18 cellular contexts compared by ENCODE assay signal in the genomic region with DNA sequence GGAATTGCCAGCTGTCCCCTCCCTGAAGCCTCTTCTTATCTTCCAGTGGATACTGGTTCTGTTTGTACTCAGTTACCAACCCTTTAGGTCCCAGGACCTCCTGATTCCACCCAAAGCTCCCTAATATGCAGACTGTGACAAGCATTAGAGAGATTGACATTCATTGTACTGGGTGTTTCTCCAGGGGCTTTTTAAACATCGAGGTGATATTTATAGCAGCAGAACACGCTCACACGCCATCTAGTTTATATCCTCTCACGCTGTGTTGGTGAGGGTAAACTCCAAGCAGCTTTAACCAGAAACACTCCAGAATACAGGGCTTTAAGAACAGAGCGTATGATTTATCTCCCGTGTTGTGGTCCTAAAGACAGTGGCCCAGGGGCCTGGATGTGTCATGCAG.
DNase-seq lines count a peak whose midpoint lies in the region; ATAC-seq and TF ChIP-seq lines count a peak whose summit lies in the region.
"Had no signal": no experiment of that assay in that cellular context is flagged by ENCODE, and none has a peak within 500 bp of the region (broad histone marks: within the 10 kb centered on the region; RNA-seq: fewer than 3 reads in every experiment).

No MANE protein-coding gene starts in this region.

- H3K9me3 ChIP-seq in cardiac muscle cell (ENCODE audit: low read depth): no peaks in the 10 kb centered on the region
- H3K9me3 ChIP-seq in SJSA1 (replicated peaks): no peaks in the 10 kb centered on the region
- H3K9me3 ChIP-seq in mesenchymal stem cell (ENCODE audit: control insufficient read depth, low read length): peaks cover 5% of the 10 kb centered on the region
- H3K9me3 ChIP-seq: Caco-2 had no signal

- H3K79me1 ChIP-seq in mesenchymal stem cell (replicated peaks; ENCODE audit: low read length, poor library complexity, severe bottlenecking): no peaks in the 10 kb centered on the region

- no peaks in the 10 kb centered on the region for H3K27me3 ChIP-seq in cardiac muscle cell
- H3K27me3 ChIP-seq in SJSA1 (replicated peaks): no peaks in the 10 kb centered on the region
- peaks cover 0 to 48% of the 10 kb centered on the region in 2 experiments for H3K27me3 ChIP-seq in mesenchymal stem cell (ENCODE audit: control insufficient read depth in 1 of 2, insufficient read depth in 1 of 2, low read length in 2 of 2)
- H3K27me3 ChIP-seq: BLaER1 treated with 17β-estradiol and CSF1 and Interleukin-3, amounts not matched to agents 10 nM and 100 nM had no signal

- H3K4ac ChIP-seq in mesenchymal stem cell (ENCODE audit: low read depth in 1 of 2, low read length in 2 of 2): no peak overlapping the region

- no peak overlapping the region for H3K18ac ChIP-seq in mesenchymal stem cell (ENCODE audit: low read depth in 1 of 2, low read length in 2 of 2)

- no peak overlapping the region for H2AFZ ChIP-seq in mesenchymal stem cell (ENCODE audit: low read depth, low read length)

- no peak overlapping the region for H3K4me2 ChIP-seq in mesenchymal stem cell (ENCODE audit: low read length, poor library complexity, severe bottlenecking)
- H3K4me2 ChIP-seq: A549; BLaER1 treated with 17β-estradiol and CSF1 and Interleukin-3, amounts not matched to agents 10 nM and 100 nM had no signal

- H3K36me3 ChIP-seq in cardiac muscle cell: no peaks in the 10 kb centered on the region
- H3K36me3 ChIP-seq in SJSA1: no peaks in the 10 kb centered on the region
- H3K36me3 ChIP-seq in mesenchymal stem cell (ENCODE audit: control insufficient read depth in 1 of 2, insufficient read depth in 2 of 2, low read depth in 1 of 2, low read length in 2 of 2): no peaks in the 10 kb centered on the region
- H3K36me3 ChIP-seq: BLaER1 treated with 17β-estradiol and CSF1 and Interleukin-3, amounts not matched to agents 10 nM and 100 nM had no signal

- ATAC-seq in Right ventricle myocardium superior (ENCODE audit: poor library complexity): no peak
- no peak for ATAC-seq in HG02884 (IDR thresholded peaks at IDR 0.05; ENCODE audit: unreplicated experiment)
- ATAC-seq in HG02588 (IDR thresholded peaks at IDR 0.05; ENCODE audit: unreplicated experiment): no peak
- ATAC-seq: A549; CD8-positive, alpha-beta T cell had no signal

- H3K27ac ChIP-seq in cardiac muscle cell (peak overlapping the region; percentile 35), SJSA1 (peak overlapping the region; percentile 92), mesenchymal stem cell (ENCODE audit: low read length, poor library complexity, severe bottlenecking) (no peak overlapping the region)
- H3K27ac ChIP-seq: 22Rv1; A549; BLaER1 treated with 17β-estradiol and CSF1 and Interleukin-3, amounts not matched to agents 10 nM and 100 nM; C4-2B had no signal

- H3K14ac ChIP-seq in mesenchymal stem cell (ENCODE audit: low read length in 2 of 2): no peak overlapping the region

- intact Hi-C loops in Right ventricle myocardium superior (cut with DNase I): no loop called here

- no peak overlapping the region for H2AK5ac ChIP-seq in mesenchymal stem cell (ENCODE audit: low read length, severe bottlenecking)

- H3K4me3 ChIP-seq in cardiac muscle cell (no peak overlapping the region), SJSA1 (no peak overlapping the region), mesenchymal stem cell (ENCODE audit: insufficient read depth in 1 of 2, low read depth in 1 of 2, low read length in 2 of 2) (no peak overlapping the region)
- H3K4me3 ChIP-seq: A549; BLaER1 treated with 17β-estradiol and CSF1 and Interleukin-3, amounts not matched to agents 10 nM and 100 nM had no signal

- H3K9ac ChIP-seq in mesenchymal stem cell (ENCODE audit: low read length): no peak overlapping the region
- H3K9ac ChIP-seq: BLaER1 treated with 17β-estradiol and CSF1 and Interleukin-3, amounts not matched to agents 10 nM and 100 nM had no signal

- 58% methylated on average over 6 of the region's 6 CpGs for WGBS in mesenchymal stem cell

- H2BK12ac ChIP-seq in mesenchymal stem cell (ENCODE audit: low read length in 2 of 2): no peak overlapping the region

- no peak overlapping the region for H2BK15ac ChIP-seq in mesenchymal stem cell (ENCODE audit: low read depth, poor library complexity, severe bottlenecking)

- TF ChIP-seq CTCF in cardiac muscle cell (IDR thresholded peaks at IDR 0.05; ENCODE audit: low read depth, low read length): no peak

- H4K91ac ChIP-seq in mesenchymal stem cell (ENCODE audit: low read length): no peak overlapping the region

- no peak overlapping the region for H4K8ac ChIP-seq in mesenchymal stem cell (ENCODE audit: low read length)

- H3K4me1 ChIP-seq in cardiac muscle cell (ENCODE audit: low read depth): peaks cover 18% of the 10 kb centered on the region
- peaks cover 73% of the 10 kb centered on the region for H3K4me1 ChIP-seq in SJSA1 (replicated peaks)
- no peaks in the 10 kb centered on the region for H3K4me1 ChIP-seq in mesenchymal stem cell (ENCODE audit: control insufficient read depth, insufficient read depth, low read depth, low read length)
- H3K4me1 ChIP-seq: A549, Caco-2 had no signal

- no peak overlapping the region for H3K23ac ChIP-seq in mesenchymal stem cell (ENCODE audit: low read length in 2 of 2)

- no peak overlapping the region for H2BK120ac ChIP-seq in mesenchymal stem cell (ENCODE audit: low read depth, low read length)

- DNase-seq in cardiac muscle cell (ENCODE audit: low read depth in 1 of 2, low spot score in 1 of 2): no peak
- no peak for DNase-seq in Right ventricle myocardium superior
- DNase-seq in SJSA1 (ENCODE audit: low read depth in 1 of 2, low spot score in 2 of 2): peak in 1 of 2 experiments; percentile 69
- DNase-seq in mesenchymal stem cell: peak; percentile 50
- DNase-seq in stimulated activated CD4-positive, alpha-beta T cell treated with anti-CD3 and anti-CD28 coated beads, Interleukin-2, amount 100 ng/mL, for 48 hours: no peak
- DNase-seq: AML-193; Caco-2; Calu3; CD4-positive, alpha-beta T cell; CD8-positive, alpha-beta T cell; DMS79 treated with DMSO at 0.1 percent for 48 hours; GF-D8 had no signal

- H2BK5ac ChIP-seq in mesenchymal stem cell (ENCODE audit: low read depth, low read length, poor library complexity, severe bottlenecking): no peak overlapping the region
